In the genomic region with DNA sequence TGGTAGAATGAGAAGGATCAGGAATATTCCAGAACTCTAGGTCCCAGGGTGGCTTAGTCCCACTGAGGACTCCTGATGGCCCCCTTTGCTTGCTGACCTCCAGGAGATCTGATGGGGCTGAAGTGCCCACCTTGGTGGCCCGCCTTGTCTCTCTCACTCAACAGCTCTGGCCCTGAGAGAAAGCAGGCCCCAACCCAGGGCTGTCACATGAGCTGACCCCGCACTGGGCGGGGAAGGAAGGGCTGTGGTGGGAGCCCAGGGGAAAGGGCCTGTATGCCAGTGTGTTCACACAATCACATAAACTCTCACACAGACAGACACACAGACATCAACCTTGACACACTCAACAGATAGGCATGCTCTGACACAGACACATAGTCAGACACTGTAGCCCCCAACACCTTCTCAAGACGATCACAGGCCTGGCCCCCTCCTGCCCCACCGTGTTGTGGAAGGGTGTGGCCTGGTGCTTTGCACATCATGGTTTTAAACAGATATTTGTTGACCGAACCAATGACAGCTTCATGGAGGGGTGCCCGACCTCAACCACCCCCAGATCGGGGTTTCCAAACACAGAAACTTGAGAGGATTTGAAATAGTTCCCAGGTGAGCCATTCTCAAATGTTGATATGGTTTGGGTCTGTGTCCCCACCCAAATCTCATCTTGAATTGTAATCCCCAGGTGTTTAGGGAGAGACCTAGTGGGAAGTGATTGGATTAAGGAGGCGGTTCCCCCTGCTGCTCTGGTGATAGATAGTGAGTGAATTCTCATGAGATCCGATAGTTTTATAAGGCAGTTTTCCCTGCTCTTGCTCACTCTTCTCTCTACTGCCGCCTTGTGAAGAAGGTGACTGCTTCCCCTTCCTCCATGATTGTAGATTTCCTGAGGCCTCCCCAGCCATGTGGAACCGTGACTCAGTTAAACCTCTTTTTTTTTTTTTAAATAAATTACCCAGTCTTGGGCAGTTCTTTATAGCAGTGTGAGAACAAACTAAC, we compare ENCODE assay signal across 26 cellular contexts. TPM values are rescaled to one million over a fixed set of nuclear protein-coding genes. Genes with fewer than 3 reads are reported as not detected.
"Had no signal": no experiment of that assay in that cellular context is flagged by ENCODE, and none has a peak within 500 bp of the region (broad histone marks: within the 10 kb centered on the region; RNA-seq: fewer than 3 reads in every experiment).

No MANE protein-coding gene starts in this region.

- H3K4me1 Mint-ChIP-seq: activated naive CD8-positive, alpha-beta T cell treated with anti-CD3 and anti-CD28 coated beads for 36 hours; naive thymus-derived CD8-positive, alpha-beta T cell had no signal

- H3K4me3 Mint-ChIP-seq: activated naive CD8-positive, alpha-beta T cell treated with anti-CD3 and anti-CD28 coated beads for 36 hours; activated T-cell treated with anti-CD3 and anti-CD28 coated beads, Interleukin-2, amount 50 U/mL, for 4 hours; naive thymus-derived CD8-positive, alpha-beta T cell; neural progenitor cell; WTC11 had no signal

- H3K4me3 ChIP-seq: gastroesophageal sphincter, neural progenitor cell had no signal

- H3K36me3 ChIP-seq: gastroesophageal sphincter, neural progenitor cell had no signal

- H3K9me3 ChIP-seq: gastroesophageal sphincter had no signal

- H3K9me3 Mint-ChIP-seq: activated naive CD8-positive, alpha-beta T cell treated with anti-CD3 and anti-CD28 coated beads for 36 hours; activated T-cell treated with anti-CD3 and anti-CD28 coated beads, Interleukin-2, amount 50 U/mL, for 4 hours; activated T-helper 2 cell treated with anti-CD3 and anti-CD28 coated beads, Interferon-gamma antibody, Interleukin-2, Interleukin-4, amounts not matched to agents 10 μg/mL and 5 μg/mL and 100 μg/mL, durations not matched to agents 14 hours and 24 hours and 36 hours; naive thymus-derived CD8-positive, alpha-beta T cell; neural progenitor cell had no signal

- H3K9ac ChIP-seq: neural progenitor cell had no signal

- H3K27me3 ChIP-seq: neural progenitor cell had no signal

- H3K27ac Mint-ChIP-seq: activated naive CD8-positive, alpha-beta T cell treated with anti-CD3 and anti-CD28 coated beads for 36 hours; activated T-helper 2 cell treated with anti-CD3 and anti-CD28 coated beads, Interferon-gamma antibody, Interleukin-2, Interleukin-4, amounts not matched to agents 10 μg/mL and 5 μg/mL and 100 μg/mL, durations not matched to agents 14 hours and 24 hours and 36 hours; naive thymus-derived CD8-positive, alpha-beta T cell; neural progenitor cell; WTC11 had no signal

- DNase-seq: activated CD8-positive, alpha-beta memory T cell treated with anti-CD3 and anti-CD28 coated beads for 24 hours; activated CD8-positive, alpha-beta memory T cell treated with anti-CD3 and anti-CD28 coated beads, Interleukin-2, amount 50 U/mL, for 4 hours; activated naive CD4-positive, alpha-beta T cell; activated naive CD8-positive, alpha-beta T cell treated with anti-CD3 and anti-CD28 coated beads for 36 hours; activated T-cell treated with anti-CD3 and anti-CD28 coated beads, Interleukin-2, amount 50 U/mL, for 4 hours; cortex of kidney; head of caudate nucleus; hypothalamus; naive thymus-derived CD8-positive, alpha-beta T cell; stimulated activated CD4-positive, alpha-beta T cell treated with anti-CD3 and anti-CD28 coated beads, Interleukin-2, amount 100 ng/mL, for 48 hours; stimulated activated CD8-positive, alpha-beta memory T cell treated with anti-CD3 and anti-CD28 coated beads, Interleukin-4, amount 100 ng/mL, for 48 hours; stimulated activated naive CD4-positive, alpha-beta T cell; T1000 had no signal

- H3K27ac ChIP-seq: epithelial cell of prostate, gastroesophageal sphincter, neural progenitor cell had no signal

- ATAC-seq: activated T-cell treated with anti-CD3 and anti-CD28 coated beads, Interleukin-2, amount 50 U/mL, for 4 hours; gastroesophageal sphincter; naive thymus-derived CD8-positive, alpha-beta T cell; WTC11 had no signal

- H3K36me3 Mint-ChIP-seq: activated naive CD8-positive, alpha-beta T cell treated with anti-CD3 and anti-CD28 coated beads for 36 hours; naive thymus-derived CD8-positive, alpha-beta T cell; neural progenitor cell; WTC11 had no signal

RNA-seq across cellular contexts. Expression of a gene that starts 48.5 kb away (rescaled TPM):
- total RNA-seq: activated naive CD8-positive, alpha-beta T cell treated with anti-CD3 and anti-CD28 coated beads for 36 hours; activated T-cell treated with anti-CD3 and anti-CD28 coated beads, Interleukin-2, amount 50 U/mL, for 4 hours; activated T-helper 2 cell treated with anti-CD3 and anti-CD28 coated beads, Interferon-gamma antibody, Interleukin-2, Interleukin-4, amounts not matched to agents 10 μg/mL and 5 μg/mL and 100 μg/mL, durations not matched to agents 14 hours and 24 hours and 36 hours; cerebellum; gastroesophageal sphincter; liver; naive thymus-derived CD8-positive, alpha-beta T cell; osteoblast; posterior vena cava; renal cortical epithelial cell; subcutaneous adipose tissue; T-helper 1 cell treated with Interleukin-12 subunit alpha and Interleukin-12 subunit beta and Interleukin-4 antibody, amounts not matched to agents 30 ng/mL and 1 ng/mL, for 36 hours; ureter; WTC11 had no signal
- polyA plus RNA-seq: liver; naive thymus-derived CD8-positive, alpha-beta T cell had no signal
